8 cellular contexts compared by ENCODE assay signal in the genomic region with DNA sequence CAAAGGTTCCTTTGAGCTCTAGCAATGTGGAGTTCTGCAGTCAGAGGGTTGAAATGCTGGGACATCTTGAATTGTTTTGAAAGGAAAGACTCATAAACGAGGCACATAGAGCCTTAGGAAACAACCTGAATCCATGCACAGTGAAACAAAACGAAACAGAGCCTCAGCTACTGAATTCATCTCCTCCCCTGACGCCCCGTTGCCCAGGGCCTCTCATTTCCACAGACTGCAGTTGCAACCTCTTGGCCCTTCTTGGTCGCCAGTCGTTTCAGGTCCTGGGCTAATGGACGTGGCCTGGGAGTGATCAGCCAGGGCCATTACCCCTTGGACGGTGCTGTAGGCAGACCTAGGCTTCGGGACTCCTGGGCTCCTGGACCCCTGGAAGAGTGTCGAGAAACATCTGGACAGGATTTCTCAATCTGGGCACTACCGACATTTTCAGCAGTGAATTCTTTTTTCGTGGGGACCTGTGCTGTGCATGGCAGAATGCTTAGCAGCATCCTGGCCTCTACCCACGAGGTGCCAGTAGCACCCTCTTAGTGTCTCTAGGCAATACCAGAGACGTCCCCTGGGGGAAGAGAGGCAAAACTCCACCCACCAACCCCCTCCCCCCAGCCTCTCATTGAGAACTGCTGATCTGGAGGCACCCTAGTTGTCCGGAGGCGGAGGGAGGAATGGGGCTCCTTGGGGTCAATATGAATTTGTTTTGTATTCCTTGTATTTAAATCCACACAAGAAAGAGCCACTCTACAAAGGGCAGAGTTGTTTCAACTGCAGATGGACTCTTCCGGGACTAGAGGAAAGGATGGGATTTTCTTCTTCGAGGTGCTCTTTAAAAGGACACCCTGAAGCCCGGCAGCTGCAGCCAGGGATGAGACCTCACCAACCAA. TPM values are rescaled to one million over a fixed set of nuclear protein-coding genes. Genes with fewer than 3 reads are reported as not detected.
DNase-seq lines count a peak whose midpoint lies in the region; ATAC-seq and TF ChIP-seq lines count a peak whose summit lies in the region.

No MANE protein-coding gene starts in this region.

- H3K27me3 ChIP-seq in mammary epithelial cell (ENCODE audit: insufficient read depth, low read length) = no peaks in the 10 kb centered on the region

- DNase-seq in NCI-H2107 treated with DMSO at 0.1 percent for 48 hours (lab: John Stamatoyannopoulos, UW; ENCODE audit: unreplicated experiment) (peak; percentile 74), NCI-H2107 (lab: John Stamatoyannopoulos, UW) (no peak), RPMI7951 (ENCODE audit: low read depth) (peak; percentile 23), mammary epithelial cell (no peak), H4 (ENCODE audit: low spot score) (no peak), NCI-H2171 (lab: John Stamatoyannopoulos, UW) (no peak)
- peak; percentile 31 for DNase-seq in stimulated activated CD8-positive, alpha-beta memory T cell treated with anti-CD3 and anti-CD28 coated beads, Interleukin-4, amount 100 ng/mL, for 48 hours

- H3K27ac ChIP-seq in mammary epithelial cell (ENCODE audit: insufficient read depth, low read depth, low read length) = no peak overlapping the region

- H3K9me3 ChIP-seq in mammary epithelial cell (replicated peaks; ENCODE audit: insufficient read depth, low read length) = no peaks in the 10 kb centered on the region

- no peaks in the 10 kb centered on the region for H3K79me2 ChIP-seq in mammary epithelial cell (ENCODE audit: insufficient read depth, low read length)

- no peaks in the 10 kb centered on the region for H4K20me1 ChIP-seq in mammary epithelial cell (ENCODE audit: insufficient read depth, low read length)

- CTCF ChIA-PET in mammary epithelial cell (lab: Charles Lee; ENCODE audit: low non-redundant PET) = interaction anchor here (0.6 kb wide), 1 partner anchor 48 kb away, joined by 4 read pairs; no protein-coding TSS in a partner anchor

- dilution Hi-C loops in mammary epithelial cell (cut with HindIII; ENCODE audit: low sequenced_read_pairs) = no loop called here

- H2AFZ ChIP-seq in mammary epithelial cell (ENCODE audit: low read depth, low read length) = peak overlapping the region; percentile 99

- H3K4me2 ChIP-seq in mammary epithelial cell (ENCODE audit: insufficient read depth, low read depth, low read length) = no peak overlapping the region

- WGBS in mammary epithelial cell (ENCODE audit: low coverage, missing lambda C conversion rate) = 74% methylated on average over 13 of the region's 19 CpGs

- H3K9ac ChIP-seq in mammary epithelial cell (ENCODE audit: insufficient read depth, low read length) = no peak overlapping the region

- no peaks in the 10 kb centered on the region for H3K36me3 ChIP-seq in mammary epithelial cell (ENCODE audit: insufficient read depth, low read length)

- H3K4me1 ChIP-seq in mammary epithelial cell (ENCODE audit: insufficient read depth, low read length) = peaks cover 7% of the 10 kb centered on the region

- BruUV-seq in mammary epithelial cell (replicated peaks; lab: Mats Ljungman, UMichigan) = no TSS peak

- ATAC-seq in HG03039 (IDR thresholded peaks at IDR 0.05; ENCODE audit: unreplicated experiment) = no peak

- no peak for TF ChIP-seq CTCF in mammary epithelial cell (conservative IDR thresholded peaks at IDR 0.05 in 1 of 2, IDR thresholded peaks at IDR 0.05 in 1 of 2; ENCODE audit: extremely low read depth in 1 of 2, insufficient read depth in 1 of 2, low read depth in 1 of 2, low read length in 2 of 2)

- in situ Hi-C loops in mammary epithelial cell (cut with MboI; ENCODE audit: low sequenced_read_pairs in 2 of 2) = no loop called here

- H3K4me3 ChIP-seq in mammary epithelial cell (replicated peaks in 1 of 3; ENCODE audit: insufficient read depth in 1 of 3, low read depth in 2 of 3, low read length in 3 of 3) = no peak overlapping the region

- intact Hi-C loops in mammary epithelial cell (cut with micrococcal nuclease) = loop anchor here (5.0 to 10.0 kb wide), 2 partner anchors 711 to 1948 kb away; no protein-coding TSS in a partner anchor

RNA-seq across cellular contexts. Expression of a gene that starts 50.2 kb away (rescaled TPM):
- total RNA-seq in RPMI7951 (2014; rRNA removed; shearing (Covaris generic)) = 8.2 and 9.3 TPM in 2 replicates
- 10 to 100 TPM in 1 of 2 donors, 1 to 10 TPM in 1; 6.0 to 13.8 TPM for total RNA-seq in mammary epithelial cell
- 4.7 TPM for polyA plus RNA-seq in mammary epithelial cell
- 3.6 TPM for polyA minus RNA-seq in mammary epithelial cell
- 5.3 and 9.4 TPM in 2 replicates for total RNA-seq in H4 (2014; rRNA removed; shearing (Covaris generic))

Comparison
In these comparisons a context has a peak if more than half of its experiments do, and no peak if none do; other contexts are left out.
1. DNase-seq: peak in NCI-H2107 treated with DMSO at 0.1 percent for 48 hours (single experiment), RPMI7951 (single experiment) and stimulated activated CD8-positive, alpha-beta memory T cell treated with anti-CD3 and anti-CD28 coated beads, Interleukin-4, amount 100 ng/mL, for 48 hours (single experiment); none in NCI-H2107 (single experiment), mammary epithelial cell (single experiment), H4 (single experiment) and NCI-H2171 (single experiment).